ENCODE assay signal across 14 cellular contexts in the genomic region with DNA sequence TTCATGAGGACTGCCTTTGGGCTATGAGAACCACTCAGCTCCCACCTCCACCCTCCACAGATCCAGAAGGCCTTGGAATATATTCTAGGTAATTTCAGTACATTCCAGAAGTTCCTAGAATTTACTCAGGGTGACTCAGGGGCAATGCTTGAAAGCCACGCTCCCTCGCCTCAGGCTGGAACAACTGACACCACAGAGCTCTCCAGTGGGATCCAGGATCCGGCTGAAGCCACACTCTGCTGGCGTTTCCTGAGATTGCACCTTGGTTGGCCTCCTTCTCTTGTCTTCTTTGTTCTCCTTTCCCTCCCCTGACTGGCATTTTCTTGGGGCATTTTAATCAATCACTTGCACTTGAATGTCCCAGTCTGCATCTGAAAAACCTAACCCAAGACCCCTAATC.
DNase-seq lines count a peak whose midpoint lies in the region; ATAC-seq, FAIRE-seq and TF ChIP-seq lines count a peak whose summit lies in the region.
"Had no signal": no experiment of that assay in that cellular context is flagged by ENCODE, and none has a peak within 500 bp of the region (broad histone marks: within the 10 kb centered on the region; RNA-seq: fewer than 3 reads in every experiment).

No MANE protein-coding gene starts in this region.

- no peak overlapping the region for H3K4me3 ChIP-seq in K562
- H3K4me3 ChIP-seq in kidney epithelial cell (ENCODE audit: low read depth, low read length) = no peak overlapping the region
- H3K4me3 ChIP-seq in left ventricle myocardium inferior = no peak overlapping the region
- H3K4me3 ChIP-seq: skin epidermis had no signal

- in situ Hi-C loops in K562 (cut with MboI) = loop anchor here (25.0 kb wide), 1 partner anchor 853 kb away; no protein-coding TSS in a partner anchor

- POLR2A ChIA-PET in K562 (lab: Yijun Ruan, JAX) = interaction anchor here (0.7 to 1.3 kb wide), 2 partner anchors 10 to 12 kb away, joined by 3 read pairs; no protein-coding TSS in a partner anchor

- TF ChIP-seq RAD21 in K562 (CRISPR knock-in tag; conservative IDR thresholded peaks at IDR 0.05 in 1 of 2, IDR thresholded peaks at IDR 0.05 in 1 of 2) = peak in 1 of 2 experiments; percentile 44; a peak in 2 of 4 replicates

- H3K4me1 ChIP-seq in K562 (replicated peaks in 1 of 2; ENCODE audit: control insufficient read depth in 2 of 2, insufficient read depth in 2 of 2, low read length in 2 of 2) (no peaks in the 10 kb centered on the region), left ventricle myocardium inferior (no peaks in the 10 kb centered on the region)

- H3K27ac ChIP-seq in K562 (ENCODE audit: extremely low read depth, low read depth, low read length) (no peak overlapping the region), left ventricle myocardium inferior (replicated peaks) (no peak overlapping the region)
- H3K27ac ChIP-seq: skin epidermis had no signal

- no peak for TF ChIP-seq POLR2A in K562 (conservative IDR thresholded peaks at IDR 0.05)

- DNase-seq in AG08395 (ENCODE audit: low spot score) = peak; percentile 93
- peak; percentile 84 for DNase-seq in HTR-8/SVneo (ENCODE audit: insufficient read length, low spot score)
- no peak for DNase-seq in K562 (ENCODE audit: extremely low read depth in 1 of 4, low spot score in 3 of 4)
- DNase-seq in kidney epithelial cell (ENCODE audit: low read depth) = peak; percentile 84
- no peak for DNase-seq in left ventricle myocardium inferior
- DNase-seq in GDM1 (lab: John Stamatoyannopoulos, UW) = no peak
- no peak for DNase-seq in COR-L47 (lab: John Stamatoyannopoulos, UW)
- DNase-seq in NCI-H1092 (lab: John Stamatoyannopoulos, UW) = no peak
- DNase-seq: activated naive CD8-positive, alpha-beta T cell treated with anti-CD3 and anti-CD28 coated beads, Interleukin-2, amount 10 ng/mL, durations not matched to agents 7 days and 5 days; CD8-positive, alpha-beta T cell; immature natural killer cell; NCI-H2029 treated with DMSO at 0.1 percent for 48 hours; stimulated activated naive CD8-positive, alpha-beta T cell treated with anti-CD3 and anti-CD28 coated beads, Interleukin-15, amount 100 ng/mL, for 72 hours had no signal

- no peak overlapping the region for H2AFZ ChIP-seq in K562 (ENCODE audit: low read depth, low read length)

- H3K27me3 ChIP-seq in K562 (ENCODE audit: control insufficient read depth in 2 of 2, insufficient read depth in 2 of 2, low read length in 2 of 2) = no peaks in the 10 kb centered on the region
- H3K27me3 ChIP-seq in kidney epithelial cell (ENCODE audit: control insufficient read depth, insufficient read depth, low read length) = no peaks in the 10 kb centered on the region
- no peaks in the 10 kb centered on the region for H3K27me3 ChIP-seq in left ventricle myocardium inferior (ENCODE audit: low read depth)

- BruUV-seq in K562 (replicated peaks; lab: Mats Ljungman, UMichigan) = no TSS peak

- H3K9me1 ChIP-seq in K562 (ENCODE audit: control insufficient read depth, insufficient read depth, low read length) = no peaks in the 10 kb centered on the region

- intact Hi-C loops in K562 (cut with micrococcal nuclease) (no loop called here), left ventricle myocardium inferior (cut with micrococcal nuclease) (no loop called here)

- 0% methylated on average over 4 of the region's 4 CpGs for WGBS in K562 (ENCODE audit: insufficient coverage, low coverage, missing lambda C conversion rate)

- no peaks in the 10 kb centered on the region for H3K79me2 ChIP-seq in K562 (ENCODE audit: control insufficient read depth, insufficient read depth, low read length)

- TF ChIP-seq EP300 in K562 (IDR thresholded peaks at IDR 0.05; ENCODE audit: low read length) = no peak

- H3K36me3 ChIP-seq in K562 (ENCODE audit: control insufficient read depth, insufficient read depth, low read length) (no peaks in the 10 kb centered on the region), kidney epithelial cell (ENCODE audit: control insufficient read depth, insufficient read depth, low read length) (no peaks in the 10 kb centered on the region), left ventricle myocardium inferior (no peaks in the 10 kb centered on the region)

- H3K9ac ChIP-seq in K562 (ENCODE audit: insufficient read depth in 1 of 2, low read depth in 2 of 2, low read length in 2 of 2) = no peak overlapping the region

- no peak overlapping the region for H3K4me2 ChIP-seq in K562 (ENCODE audit: insufficient read depth, low read length)

- H3K9me3 ChIP-seq in K562 (replicated peaks; ENCODE audit: control insufficient read depth, insufficient read depth, low read depth, low read length) (no peaks in the 10 kb centered on the region), left ventricle myocardium inferior (replicated peaks) (peaks cover 5% of the 10 kb centered on the region)

- FAIRE-seq in HTR-8/SVneo (lab: Jason Lieb, UNC) (peak; percentile 76), K562 (lab: Jason Lieb, UNC) (no peak)

- ATAC-seq in K562 = peak; percentile 79
- ATAC-seq: CD8-positive, alpha-beta T cell had no signal

- peak; percentile 19 to 23 (median 20); a peak in 2 of 6 replicates for TF ChIP-seq CTCF in K562 (IDR thresholded peaks at IDR 0.05 in 2 of 3, conservative IDR thresholded peaks at IDR 0.05 in 1 of 3; ENCODE audit: insufficient read depth in 2 of 3, low read depth in 1 of 3, low read length in 3 of 3)
- peak; percentile 66 for TF ChIP-seq CTCF in kidney epithelial cell (IDR thresholded peaks at IDR 0.05; ENCODE audit: insufficient read depth, low read length, poor library complexity, severe bottlenecking)
- TF ChIP-seq CTCF in left ventricle myocardium inferior (IDR thresholded peaks at IDR 0.05; ENCODE audit: borderline replicate concordance) = no peak

- no peaks in the 10 kb centered on the region for H4K20me1 ChIP-seq in K562 (replicated peaks; ENCODE audit: control insufficient read depth, insufficient read depth, low read length)

- CTCF ChIA-PET in K562 (lab: Yijun Ruan, JAX; ENCODE audit: low intra/inter-chr PET ratio) = interaction anchor here (0.5 kb wide), 1 partner anchor 768 kb away, joined by 4 read pairs; no protein-coding TSS in a partner anchor

TF ChIP-seq in K562, 482 proteins besides CTCF, POLR2A, EP300 and RAD21:
- TF ChIP-seq BRD4 (IDR thresholded peaks at IDR 0.05) (no peak), ZFX (CRISPR knock-in tag; IDR thresholded peaks at IDR 0.05) (no peak), ZNF263 (CRISPR knock-in tag; IDR thresholded peaks at IDR 0.05; ENCODE audit: borderline replicate concordance) (no peak), CCAR2 (IDR thresholded peaks at IDR 0.05; ENCODE audit: low read depth, low read length) (no peak), ZNF77 (CRISPR knock-in tag; IDR thresholded peaks at IDR 0.05) (no peak), ZNF133 (CRISPR knock-in tag; IDR thresholded peaks at IDR 0.05) (no peak), NFIC (IDR thresholded peaks at IDR 0.05) (no peak), ZBTB1 (CRISPR knock-in tag; IDR thresholded peaks at IDR 0.05; ENCODE audit: borderline replicate concordance, low read depth) (no peak)
- TF ChIP-seq, protein P1, sequence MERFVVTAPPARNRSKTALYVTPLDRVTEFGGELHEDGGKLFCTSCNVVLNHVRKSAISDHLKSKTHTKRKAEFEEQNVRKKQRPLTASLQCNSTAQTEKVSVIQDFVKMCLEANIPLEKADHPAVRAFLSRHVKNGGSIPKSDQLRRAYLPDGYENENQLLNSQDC (CRISPR knock-in tag; IDR thresholded peaks at IDR 0.05) = no peak
- TF ChIP-seq, protein P2, sequence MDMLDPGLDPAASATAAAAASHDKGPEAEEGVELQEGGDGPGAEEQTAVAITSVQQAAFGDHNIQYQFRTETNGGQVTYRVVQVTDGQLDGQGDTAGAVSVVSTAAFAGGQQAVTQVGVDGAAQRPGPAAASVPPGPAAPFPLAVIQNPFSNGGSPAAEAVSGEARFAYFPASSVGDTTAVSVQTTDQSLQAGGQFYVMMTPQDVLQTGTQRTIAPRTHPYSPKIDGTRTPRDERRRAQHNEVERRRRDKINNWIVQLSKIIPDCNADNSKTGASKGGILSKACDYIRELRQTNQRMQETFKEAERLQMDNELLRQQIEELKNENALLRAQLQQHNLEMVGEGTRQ (CRISPR knock-in tag; IDR thresholded peaks at IDR 0.05) = no peak

Comparison
In these comparisons a context has a peak if more than half of its experiments do, and no peak if none do; other contexts are left out.
1. DNase-seq: peak in AG08395 (single experiment), HTR-8/SVneo (single experiment) and kidney epithelial cell (single experiment); none in K562 (0 of 4), left ventricle myocardium inferior (single experiment), GDM1 (single experiment), COR-L47 (single experiment) and NCI-H1092 (single experiment).